12 cellular contexts compared by ENCODE assay signal in the genomic region with DNA sequence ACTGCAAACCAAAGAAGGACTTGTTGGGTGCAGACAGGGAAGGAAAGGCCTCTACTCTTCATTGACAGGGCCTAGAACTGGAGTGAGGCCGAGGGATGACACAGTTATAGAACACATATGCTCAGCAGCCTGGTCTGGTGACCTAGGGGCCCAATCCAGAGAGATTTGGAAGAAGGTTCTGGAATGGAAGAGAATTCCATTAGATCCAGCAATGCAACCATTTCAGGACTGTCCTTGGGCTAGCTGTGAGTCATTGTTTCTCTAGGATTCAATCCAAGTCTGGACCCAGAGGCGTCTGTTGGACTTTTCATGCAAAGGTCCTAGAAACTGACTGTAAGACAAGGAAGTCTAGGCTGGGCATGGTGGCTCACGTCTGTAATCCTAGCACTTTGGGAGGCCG. TPM values are rescaled to one million over a fixed set of nuclear protein-coding genes. Genes with fewer than 3 reads are reported as not detected.
DNase-seq lines count a peak whose midpoint lies in the region; ATAC-seq and TF ChIP-seq lines count a peak whose summit lies in the region.
"Had no signal": no experiment of that assay in that cellular context is flagged by ENCODE, and none has a peak within 500 bp of the region (broad histone marks: within the 10 kb centered on the region; RNA-seq: fewer than 3 reads in every experiment).

No MANE protein-coding gene starts in this region.

- H3K36me3 ChIP-seq in adipocyte (ENCODE audit: control insufficient read depth, insufficient read depth, low read length, severe bottlenecking) = no peaks in the 10 kb centered on the region
- no peaks in the 10 kb centered on the region for H3K36me3 ChIP-seq in colonic mucosa

- ATAC-seq in sciatic nerve (peak; percentile 38), HG03097 (IDR thresholded peaks at IDR 0.05; ENCODE audit: low FRiP score, unreplicated experiment) (no peak)
- ATAC-seq in CD4-positive, alpha-beta T cell (ENCODE audit: poor library complexity) = no peak
- ATAC-seq: activated CD8-positive, alpha-beta memory T cell treated with anti-CD3 and anti-CD28 coated beads, Interleukin-2, amount 10 ng/mL, durations not matched to agents 7 days and 5 days; naive thymus-derived CD8-positive, alpha-beta T cell had no signal

- H3K4me3 Mint-ChIP-seq in CD4-positive, alpha-beta T cell = no peak overlapping the region
- H3K4me3 Mint-ChIP-seq: activated CD8-positive, alpha-beta memory T cell treated with anti-CD3 and anti-CD28 coated beads, Interleukin-2, amount 10 ng/mL, durations not matched to agents 7 days and 5 days; brain; naive thymus-derived CD8-positive, alpha-beta T cell had no signal

- H3K9me3 Mint-ChIP-seq in CD4-positive, alpha-beta T cell = no peaks in the 10 kb centered on the region
- H3K9me3 Mint-ChIP-seq: brain; naive thymus-derived CD8-positive, alpha-beta T cell had no signal

- H3K27ac ChIP-seq in CD4-positive, alpha-beta T cell (ENCODE audit: low read depth, low read length) = no peak overlapping the region
- no peak overlapping the region for H3K27ac ChIP-seq in colonic mucosa

- H3K9me3 ChIP-seq in adipocyte (ENCODE audit: control insufficient read depth, low read length) (no peaks in the 10 kb centered on the region), colonic mucosa (no peaks in the 10 kb centered on the region)
- no peaks in the 10 kb centered on the region for H3K9me3 ChIP-seq in CD4-positive, alpha-beta T cell (ENCODE audit: control insufficient read depth, low read length)

- CTCF ChIA-PET in CD4-positive, alpha-beta T cell (lab: Charles Lee) = no interaction called here

- no peaks in the 10 kb centered on the region for H3K36me3 Mint-ChIP-seq in CD4-positive, alpha-beta T cell (ENCODE audit: low read depth)
- H3K36me3 Mint-ChIP-seq: activated CD8-positive, alpha-beta memory T cell treated with anti-CD3 and anti-CD28 coated beads, Interleukin-2, amount 10 ng/mL, durations not matched to agents 7 days and 5 days; brain; naive thymus-derived CD8-positive, alpha-beta T cell had no signal

- H3K9ac ChIP-seq in adipocyte (ENCODE audit: low read length) (no peak overlapping the region), colonic mucosa (ENCODE audit: low read depth in 2 of 2, low read length in 2 of 2) (no peak overlapping the region)

- H3K4me1 ChIP-seq in adipocyte (ENCODE audit: control insufficient read depth, insufficient read depth, low read length) (peaks cover 20% of the 10 kb centered on the region), colonic mucosa (no peaks in the 10 kb centered on the region)

- TF ChIP-seq CTCF in CD4-positive, alpha-beta T cell (IDR thresholded peaks at IDR 0.05) = no peak
- no peak for TF ChIP-seq CTCF in colonic mucosa (IDR thresholded peaks at IDR 0.05)

- H3K27me3 Mint-ChIP-seq in CD4-positive, alpha-beta T cell = peaks cover 9% of the 10 kb centered on the region
- H3K27me3 Mint-ChIP-seq: brain had no signal

- DNase-seq in GM03348 (ENCODE audit: low spot score) (peak; percentile 78), adipocyte (ENCODE audit: low read depth) (peak; percentile 82), foreskin melanocyte (peak; percentile 72), sciatic nerve (ENCODE audit: low spot score) (no peak), colonic mucosa (no peak)
- DNase-seq in CD4-positive, alpha-beta T cell = no peak
- no peak for DNase-seq in effector CD8-positive, alpha-beta T cell (lab: John Stamatoyannopoulos, UW)
- DNase-seq: activated CD8-positive, alpha-beta memory T cell treated with anti-CD3 and anti-CD28 coated beads, Interleukin-2, amount 10 ng/mL, durations not matched to agents 7 days and 5 days; naive thymus-derived CD8-positive, alpha-beta T cell; NCI-H82 had no signal

- POLR2A ChIA-PET in CD4-positive, alpha-beta T cell (lab: Charles Lee) = no interaction called here

- intact Hi-C loops in sciatic nerve (cut with DNase I) (no loop called here), colonic mucosa (cut with DNase I) (no loop called here)
- intact Hi-C loops in CD4-positive, alpha-beta T cell (cut with DNase I, micrococcal nuclease) = no loop called here

- H3K4me3 ChIP-seq in adipocyte (ENCODE audit: low read length) = no peak overlapping the region
- no peak overlapping the region for H3K4me3 ChIP-seq in colonic mucosa

- H3K4me1 Mint-ChIP-seq in CD4-positive, alpha-beta T cell (ENCODE audit: low read depth) = no peaks in the 10 kb centered on the region
- H3K4me1 Mint-ChIP-seq: activated CD8-positive, alpha-beta memory T cell treated with anti-CD3 and anti-CD28 coated beads, Interleukin-2, amount 10 ng/mL, durations not matched to agents 7 days and 5 days had no signal

- no peaks in the 10 kb centered on the region for H3K27me3 ChIP-seq in adipocyte (replicated peaks; ENCODE audit: control insufficient read depth, insufficient read depth, low read length)
- H3K27me3 ChIP-seq in CD4-positive, alpha-beta T cell (ENCODE audit: control insufficient read depth, insufficient read depth, low read length) = no peaks in the 10 kb centered on the region
- H3K27me3 ChIP-seq in colonic mucosa = no peaks in the 10 kb centered on the region

- no peak overlapping the region for H3K27ac Mint-ChIP-seq in CD4-positive, alpha-beta T cell
- H3K27ac Mint-ChIP-seq: activated CD8-positive, alpha-beta memory T cell treated with anti-CD3 and anti-CD28 coated beads, Interleukin-2, amount 10 ng/mL, durations not matched to agents 7 days and 5 days; naive thymus-derived CD8-positive, alpha-beta T cell had no signal

RNA-seq across cellular contexts. Expression of a gene that starts 59.2 kb away (rescaled TPM):
- total RNA-seq in sciatic nerve (5.3 TPM), colonic mucosa (1 to 10 TPM; 1.6 to 2.3 TPM)
- not detected for total RNA-seq in CD4-positive, alpha-beta T cell
- total RNA-seq: activated CD8-positive, alpha-beta memory T cell treated with anti-CD3 and anti-CD28 coated beads, Interleukin-2, amount 10 ng/mL, durations not matched to agents 7 days and 5 days had no signal

Comparison
In these comparisons a context has a peak if more than half of its experiments do, and no peak if none do; other contexts are left out.
1. DNase-seq: peak in GM03348 (single experiment), adipocyte (single experiment) and foreskin melanocyte (single experiment); none in sciatic nerve (single experiment), CD4-positive, alpha-beta T cell (0 of 10), effector CD8-positive, alpha-beta T cell (single experiment) and colonic mucosa (single experiment).